8 cellular contexts compared by ENCODE assay signal in genomic region chr12:125773033-125773432, GRCh38.
DNase-seq lines count a peak whose midpoint lies in the region; ATAC-seq lines count a peak whose summit lies in the region.

No MANE protein-coding gene starts in this region.

- H3K27me3 Mint-ChIP-seq in activated T-helper 17 cell treated with anti-CD3 and anti-CD28 coated beads, Interleukin-2, amount 50 U/mL, for 72 hours = no peaks in the 10 kb centered on the region
- no peaks in the 10 kb centered on the region for H3K27me3 Mint-ChIP-seq in stimulated activated naive B cell treated with anti-CD40 and anti-IgM and Interleukin-4, amounts not matched to agents 10 μg/mL and 1 μg/mL and 100 μg/mL, for 72 hours

- no peaks in the 10 kb centered on the region for H3K36me3 Mint-ChIP-seq in activated T-helper 17 cell treated with anti-CD3 and anti-CD28 coated beads, Interleukin-2, amount 50 U/mL, for 72 hours (ENCODE audit: low read depth)
- H3K36me3 Mint-ChIP-seq in stimulated activated naive B cell treated with anti-CD40 and anti-IgM and Interleukin-4, amounts not matched to agents 10 μg/mL and 1 μg/mL and 100 μg/mL, for 72 hours = no peaks in the 10 kb centered on the region

- peak; percentile 6 for DNase-seq in NCI-H2029 (lab: John Stamatoyannopoulos, UW)
- DNase-seq in NCI-H2029 treated with DMSO at 0.1 percent for 48 hours (lab: John Stamatoyannopoulos, UW) = no peak
- peak; percentile 10 for DNase-seq in HuH-7.5 (ENCODE audit: low spot score)
- no peak for DNase-seq in stimulated activated naive B cell treated with anti-CD40 and anti-IgM and Interleukin-4, amounts not matched to agents 10 μg/mL and 1 μg/mL and 100 μg/mL, for 72 hours
- no peak for DNase-seq in T-helper 9 cell

- no peak overlapping the region for H3K27ac Mint-ChIP-seq in activated T-helper 17 cell treated with anti-CD3 and anti-CD28 coated beads, Interleukin-2, amount 50 U/mL, for 72 hours
- H3K27ac Mint-ChIP-seq in stimulated activated naive B cell treated with anti-CD40 and anti-IgM and Interleukin-4, amounts not matched to agents 10 μg/mL and 1 μg/mL and 100 μg/mL, for 72 hours = no peak overlapping the region

- peaks cover 3% of the 10 kb centered on the region for H3K9me3 Mint-ChIP-seq in activated T-helper 17 cell treated with anti-CD3 and anti-CD28 coated beads, Interleukin-2, amount 50 U/mL, for 72 hours
- H3K9me3 Mint-ChIP-seq in stimulated activated naive B cell treated with anti-CD40 and anti-IgM and Interleukin-4, amounts not matched to agents 10 μg/mL and 1 μg/mL and 100 μg/mL, for 72 hours = peaks cover 0 to 1% of the 10 kb centered on the region in 2 donors

- H3K4me1 Mint-ChIP-seq in activated T-helper 17 cell treated with anti-CD3 and anti-CD28 coated beads, Interleukin-2, amount 50 U/mL, for 72 hours = no peaks in the 10 kb centered on the region
- H3K4me1 Mint-ChIP-seq in stimulated activated naive B cell treated with anti-CD40 and anti-IgM and Interleukin-4, amounts not matched to agents 10 μg/mL and 1 μg/mL and 100 μg/mL, for 72 hours = no peaks in the 10 kb centered on the region

- ATAC-seq in GM18868 (IDR thresholded peaks at IDR 0.05; ENCODE audit: unreplicated experiment) (peak; percentile 96), HG02870 (IDR thresholded peaks at IDR 0.05; ENCODE audit: unreplicated experiment) (no peak)
- peak; percentile 23 for ATAC-seq in activated T-helper 17 cell treated with anti-CD3 and anti-CD28 coated beads, Interleukin-2, amount 50 U/mL, for 72 hours (replicated peaks)
- ATAC-seq in stimulated activated naive B cell treated with anti-CD40 and anti-IgM and Interleukin-4, amounts not matched to agents 10 μg/mL and 1 μg/mL and 100 μg/mL, for 72 hours (replicated peaks) = peak; percentile 45 to 55

- no peak overlapping the region for H3K4me3 Mint-ChIP-seq in activated T-helper 17 cell treated with anti-CD3 and anti-CD28 coated beads, Interleukin-2, amount 50 U/mL, for 72 hours
- H3K4me3 Mint-ChIP-seq in stimulated activated naive B cell treated with anti-CD40 and anti-IgM and Interleukin-4, amounts not matched to agents 10 μg/mL and 1 μg/mL and 100 μg/mL, for 72 hours = no peak overlapping the region

Comparison
In these comparisons a context has a peak if more than half of its experiments do, and no peak if none do; other contexts are left out.
1. DNase-seq: peak in NCI-H2029 (single experiment) and HuH-7.5 (single experiment); none in NCI-H2029 treated with DMSO at 0.1 percent for 48 hours (single experiment), stimulated activated naive B cell treated with anti-CD40 and anti-IgM and Interleukin-4, amounts not matched to agents 10 μg/mL and 1 μg/mL and 100 μg/mL, for 72 hours (single experiment) and T-helper 9 cell (single experiment).